ENCODE assay signal across 1 cellular context in genomic region chr10:29243750-29244149, GRCh38.
TF ChIP-seq lines count a peak whose summit lies in the region.

No MANE protein-coding gene starts in this region.

TF ChIP-seq in WTC11, 78 proteins besides CTCF, POLR2A, EP300 and RAD21 (continued from another document):
- TF ChIP-seq NFATC4 (CRISPR knock-in tag; IDR thresholded peaks at IDR 0.05) (no peak), MAX (CRISPR knock-in tag; IDR thresholded peaks at IDR 0.05) (no peak), ZNF512 (CRISPR knock-in tag; IDR thresholded peaks at IDR 0.05; ENCODE audit: borderline replicate concordance) (no peak), CREM (CRISPR knock-in tag; IDR thresholded peaks at IDR 0.05) (no peak), GABPB1 (CRISPR knock-in tag; IDR thresholded peaks at IDR 0.05) (no peak), ZNF425 (CRISPR knock-in tag; conservative IDR thresholded peaks at IDR 0.05) (no peak), FOXK1 (CRISPR knock-in tag; IDR thresholded peaks at IDR 0.05) (no peak), GRHL2 (CRISPR knock-in tag; IDR thresholded peaks at IDR 0.05; ENCODE audit: insufficient replicate concordance, severe bottlenecking) (no peak), ZNF416 (CRISPR knock-in tag; IDR thresholded peaks at IDR 0.05) (no peak), ELF4 (CRISPR knock-in tag; IDR thresholded peaks at IDR 0.05; ENCODE audit: low read depth) (no peak), ATF3 (CRISPR knock-in tag; conservative IDR thresholded peaks at IDR 0.05) (no peak), ZNF317 (CRISPR knock-in tag; IDR thresholded peaks at IDR 0.05; ENCODE audit: borderline replicate concordance, low read depth) (no peak), TP53 (CRISPR knock-in tag; IDR thresholded peaks at IDR 0.05) (no peak)
TF ChIP-seq in WTC11: peak in this region for 0.
